ENCODE assay signal across 9 cellular contexts in genomic region chr6:27592481-27593199, GRCh38.
DNase-seq lines count a peak whose midpoint lies in the region; ATAC-seq and TF ChIP-seq lines count a peak whose summit lies in the region.
"Had no signal": no experiment of that assay in that cellular context is flagged by ENCODE, and none has a peak within 500 bp of the region (broad histone marks: within the 10 kb centered on the region; RNA-seq: fewer than 3 reads in every experiment).

No MANE protein-coding gene starts in this region.

- no peak overlapping the region for H3K27ac Mint-ChIP-seq in effector memory CD8-positive, alpha-beta T cell

- H3K9me3 Mint-ChIP-seq in effector memory CD8-positive, alpha-beta T cell: no peaks in the 10 kb centered on the region

- ATAC-seq in activated CD4-positive, CD25-positive, alpha-beta regulatory T cell treated with anti-CD3 and anti-CD28 coated beads, Interleukin-2, amount 50 U/mL, for 24 hours: peak; percentile 96 to 98
- peak; percentile 65 for ATAC-seq in GM21576 (IDR thresholded peaks at IDR 0.05; ENCODE audit: unreplicated experiment)
- ATAC-seq in effector memory CD8-positive, alpha-beta T cell (replicated peaks): peak; percentile 71

- no peaks in the 10 kb centered on the region for H3K4me1 Mint-ChIP-seq in effector memory CD8-positive, alpha-beta T cell (ENCODE audit: low read depth in 2 of 2)

- DNase-seq in activated CD4-positive, CD25-positive, alpha-beta regulatory T cell (lab: John Stamatoyannopoulos, UW): no peak
- DNase-seq in HS-27A (ENCODE audit: low read depth) (peak; percentile 91), SHP77 treated with DMSO at 0.1 percent for 48 hours (lab: John Stamatoyannopoulos, UW) (peak; percentile 46), retinal pigment epithelial cell (ENCODE audit: low read depth) (no peak)
- peak; percentile 23 to 32 (median 23) for DNase-seq in effector memory CD8-positive, alpha-beta T cell
- no peak for DNase-seq in stimulated activated naive CD4-positive, alpha-beta T cell treated with Interleukin-2 at 50 U/mL for 16 hours (lab: John Stamatoyannopoulos, UW)
- DNase-seq: heart left ventricle had no signal

- H3K4me3 ChIP-seq in retinal pigment epithelial cell (ENCODE audit: low read length): peak overlapping the region; percentile 65

- peaks cover 38 to 43% of the 10 kb centered on the region in 2 donors for H3K27me3 Mint-ChIP-seq in effector memory CD8-positive, alpha-beta T cell

- H3K36me3 Mint-ChIP-seq in effector memory CD8-positive, alpha-beta T cell (ENCODE audit: insufficient read depth): peaks cover 8% of the 10 kb centered on the region

- no peak overlapping the region for H3K4me3 Mint-ChIP-seq in effector memory CD8-positive, alpha-beta T cell

- no peak for TF ChIP-seq CTCF in retinal pigment epithelial cell (conservative IDR thresholded peaks at IDR 0.05; ENCODE audit: low read depth, low read length)

Comparison
In these comparisons a context has a peak if more than half of its experiments do, and no peak if none do; other contexts are left out.
1. DNase-seq: peak in HS-27A (single experiment), SHP77 treated with DMSO at 0.1 percent for 48 hours (single experiment) and effector memory CD8-positive, alpha-beta T cell (3 of 3); none in activated CD4-positive, CD25-positive, alpha-beta regulatory T cell (0 of 4), retinal pigment epithelial cell (single experiment) and stimulated activated naive CD4-positive, alpha-beta T cell treated with Interleukin-2 at 50 U/mL for 16 hours (single experiment).
2. Peak in every context shown above with its lines, with median percentiles within 50 percentile points of each other: ATAC-seq.